In the genomic region with DNA sequence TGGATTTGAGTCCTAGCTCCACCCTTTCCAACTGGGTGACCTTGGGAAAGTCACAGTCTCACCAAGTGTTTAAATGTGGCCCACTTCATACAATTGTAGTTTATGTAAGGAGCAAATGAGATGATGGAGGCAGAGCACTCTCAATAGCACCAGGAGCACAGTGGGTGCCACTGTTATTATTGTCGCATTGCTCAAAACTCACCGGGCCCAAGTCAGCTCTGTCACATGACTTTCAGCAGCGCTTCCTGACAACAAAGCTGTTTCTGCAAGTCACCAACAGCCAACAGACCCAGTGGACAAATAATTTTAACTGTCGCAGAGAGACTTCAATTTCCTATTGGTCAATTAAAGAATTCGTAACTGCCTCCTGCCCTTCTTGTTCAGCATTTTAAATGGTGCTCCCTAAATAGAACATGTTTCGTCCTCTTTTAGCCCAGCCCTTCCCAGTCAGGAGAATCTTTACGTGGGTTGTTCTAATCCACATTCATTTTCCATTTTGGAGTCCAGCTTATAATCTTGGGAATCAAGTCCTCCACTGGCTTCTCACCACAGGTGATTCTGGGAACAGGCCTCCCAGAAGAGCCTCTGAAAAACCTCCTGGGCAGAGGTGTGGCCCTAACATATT, we compare ENCODE assay signal across 1 cellular context.
TF ChIP-seq lines count a peak whose summit lies in the region.

No MANE protein-coding gene starts in this region.

TF ChIP-seq in K562, 482 proteins besides CTCF, POLR2A, EP300 and RAD21 (continued from another document and continues in another):
- TF ChIP-seq, protein P1, sequence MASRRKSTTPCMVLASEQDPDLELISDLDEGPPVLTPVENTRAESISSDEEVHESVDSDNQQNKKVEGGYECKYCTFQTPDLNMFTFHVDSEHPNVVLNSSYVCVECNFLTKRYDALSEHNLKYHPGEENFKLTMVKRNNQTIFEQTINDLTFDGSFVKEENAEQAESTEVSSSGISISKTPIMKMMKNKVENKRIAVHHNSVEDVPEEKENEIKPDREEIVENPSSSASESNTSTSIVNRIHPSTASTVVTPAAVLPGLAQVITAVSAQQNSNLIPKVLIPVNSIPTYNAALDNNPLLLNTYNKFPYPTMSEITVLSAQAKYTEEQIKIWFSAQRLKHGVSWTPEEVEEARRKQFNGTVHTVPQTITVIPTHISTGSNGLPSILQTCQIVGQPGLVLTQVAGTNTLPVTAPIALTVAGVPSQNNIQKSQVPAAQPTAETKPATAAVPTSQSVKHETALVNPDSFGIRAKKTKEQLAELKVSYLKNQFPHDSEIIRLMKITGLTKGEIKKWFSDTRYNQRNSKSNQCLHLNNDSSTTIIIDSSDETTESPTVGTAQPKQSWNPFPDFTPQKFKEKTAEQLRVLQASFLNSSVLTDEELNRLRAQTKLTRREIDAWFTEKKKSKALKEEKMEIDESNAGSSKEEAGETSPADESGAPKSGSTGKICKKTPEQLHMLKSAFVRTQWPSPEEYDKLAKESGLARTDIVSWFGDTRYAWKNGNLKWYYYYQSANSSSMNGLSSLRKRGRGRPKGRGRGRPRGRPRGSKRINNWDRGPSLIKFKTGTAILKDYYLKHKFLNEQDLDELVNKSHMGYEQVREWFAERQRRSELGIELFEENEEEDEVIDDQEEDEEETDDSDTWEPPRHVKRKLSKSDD (conservative IDR thresholded peaks at IDR 0.05; ENCODE audit: low read length), result no peak
- TF ChIP-seq MED1 (CRISPR knock-in tag; IDR thresholded peaks at IDR 0.05; ENCODE audit: borderline replicate concordance) (no peak), ZNF146 (CRISPR knock-in tag; IDR thresholded peaks at IDR 0.05; ENCODE audit: unreplicated experiment) (no peak), DIDO1 (tag; IDR thresholded peaks at IDR 0.05; ENCODE audit: low read depth) (no peak), TCF7 (IDR thresholded peaks at IDR 0.05; ENCODE audit: borderline replicate concordance) (no peak), LARP7 (IDR thresholded peaks at IDR 0.05) (no peak), ZNF699 (CRISPR knock-in tag; IDR thresholded peaks at IDR 0.05; ENCODE audit: insufficient replicate concordance) (no peak), ZNF316 (IDR thresholded peaks at IDR 0.05) (peak; percentile 66), PCBP1 (IDR thresholded peaks at IDR 0.05; ENCODE audit: low read depth, low read length, poor library complexity, severe bottlenecking) (no peak), POU5F1 (IDR thresholded peaks at IDR 0.05; ENCODE audit: borderline replicate concordance, low read depth, low read length, partially characterized antibody) (no peak), STAT5A (IDR thresholded peaks at IDR 0.05; ENCODE audit: borderline replicate concordance, low read length) (no peak), NR3C1 (CRISPR knock-in tag; IDR thresholded peaks at IDR 0.05) (no peak), ZSCAN32 (CRISPR knock-in tag; IDR thresholded peaks at IDR 0.05) (no peak), PHB (CRISPR knock-in tag; IDR thresholded peaks at IDR 0.05) (no peak), CREBBP (IDR thresholded peaks at IDR 0.05; ENCODE audit: low read depth, low read length) (no peak), BCOR (IDR thresholded peaks at IDR 0.05) (no peak), MYBL2 (IDR thresholded peaks at IDR 0.05; ENCODE audit: low read depth) (peak; percentile 76), MYBL2 (CRISPR knock-in tag; IDR thresholded peaks at IDR 0.05; ENCODE audit: borderline replicate concordance) (no peak), LCOR (CRISPR knock-in tag; IDR thresholded peaks at IDR 0.05) (no peak), ZNF431 (CRISPR knock-in tag; IDR thresholded peaks at IDR 0.05) (no peak), ELF2 (CRISPR knock-in tag; IDR thresholded peaks at IDR 0.05) (peak; percentile 35; the same call in 1 of the 2 replicates), U2AF2 (optimal IDR thresholded peaks at IDR 0.05; ENCODE audit: low read depth, low read length) (no peak), ZNF696 (CRISPR knock-in tag; conservative IDR thresholded peaks at IDR 0.05) (no peak), NCOA4 (IDR thresholded peaks at IDR 0.05; ENCODE audit: partially characterized antibody) (no peak), SRSF3 (IDR thresholded peaks at IDR 0.05; ENCODE audit: insufficient read depth, low read length) (no peak), RUNX1 (IDR thresholded peaks at IDR 0.05; ENCODE audit: low read depth) (no peak)
- TF ChIP-seq, protein P2, sequence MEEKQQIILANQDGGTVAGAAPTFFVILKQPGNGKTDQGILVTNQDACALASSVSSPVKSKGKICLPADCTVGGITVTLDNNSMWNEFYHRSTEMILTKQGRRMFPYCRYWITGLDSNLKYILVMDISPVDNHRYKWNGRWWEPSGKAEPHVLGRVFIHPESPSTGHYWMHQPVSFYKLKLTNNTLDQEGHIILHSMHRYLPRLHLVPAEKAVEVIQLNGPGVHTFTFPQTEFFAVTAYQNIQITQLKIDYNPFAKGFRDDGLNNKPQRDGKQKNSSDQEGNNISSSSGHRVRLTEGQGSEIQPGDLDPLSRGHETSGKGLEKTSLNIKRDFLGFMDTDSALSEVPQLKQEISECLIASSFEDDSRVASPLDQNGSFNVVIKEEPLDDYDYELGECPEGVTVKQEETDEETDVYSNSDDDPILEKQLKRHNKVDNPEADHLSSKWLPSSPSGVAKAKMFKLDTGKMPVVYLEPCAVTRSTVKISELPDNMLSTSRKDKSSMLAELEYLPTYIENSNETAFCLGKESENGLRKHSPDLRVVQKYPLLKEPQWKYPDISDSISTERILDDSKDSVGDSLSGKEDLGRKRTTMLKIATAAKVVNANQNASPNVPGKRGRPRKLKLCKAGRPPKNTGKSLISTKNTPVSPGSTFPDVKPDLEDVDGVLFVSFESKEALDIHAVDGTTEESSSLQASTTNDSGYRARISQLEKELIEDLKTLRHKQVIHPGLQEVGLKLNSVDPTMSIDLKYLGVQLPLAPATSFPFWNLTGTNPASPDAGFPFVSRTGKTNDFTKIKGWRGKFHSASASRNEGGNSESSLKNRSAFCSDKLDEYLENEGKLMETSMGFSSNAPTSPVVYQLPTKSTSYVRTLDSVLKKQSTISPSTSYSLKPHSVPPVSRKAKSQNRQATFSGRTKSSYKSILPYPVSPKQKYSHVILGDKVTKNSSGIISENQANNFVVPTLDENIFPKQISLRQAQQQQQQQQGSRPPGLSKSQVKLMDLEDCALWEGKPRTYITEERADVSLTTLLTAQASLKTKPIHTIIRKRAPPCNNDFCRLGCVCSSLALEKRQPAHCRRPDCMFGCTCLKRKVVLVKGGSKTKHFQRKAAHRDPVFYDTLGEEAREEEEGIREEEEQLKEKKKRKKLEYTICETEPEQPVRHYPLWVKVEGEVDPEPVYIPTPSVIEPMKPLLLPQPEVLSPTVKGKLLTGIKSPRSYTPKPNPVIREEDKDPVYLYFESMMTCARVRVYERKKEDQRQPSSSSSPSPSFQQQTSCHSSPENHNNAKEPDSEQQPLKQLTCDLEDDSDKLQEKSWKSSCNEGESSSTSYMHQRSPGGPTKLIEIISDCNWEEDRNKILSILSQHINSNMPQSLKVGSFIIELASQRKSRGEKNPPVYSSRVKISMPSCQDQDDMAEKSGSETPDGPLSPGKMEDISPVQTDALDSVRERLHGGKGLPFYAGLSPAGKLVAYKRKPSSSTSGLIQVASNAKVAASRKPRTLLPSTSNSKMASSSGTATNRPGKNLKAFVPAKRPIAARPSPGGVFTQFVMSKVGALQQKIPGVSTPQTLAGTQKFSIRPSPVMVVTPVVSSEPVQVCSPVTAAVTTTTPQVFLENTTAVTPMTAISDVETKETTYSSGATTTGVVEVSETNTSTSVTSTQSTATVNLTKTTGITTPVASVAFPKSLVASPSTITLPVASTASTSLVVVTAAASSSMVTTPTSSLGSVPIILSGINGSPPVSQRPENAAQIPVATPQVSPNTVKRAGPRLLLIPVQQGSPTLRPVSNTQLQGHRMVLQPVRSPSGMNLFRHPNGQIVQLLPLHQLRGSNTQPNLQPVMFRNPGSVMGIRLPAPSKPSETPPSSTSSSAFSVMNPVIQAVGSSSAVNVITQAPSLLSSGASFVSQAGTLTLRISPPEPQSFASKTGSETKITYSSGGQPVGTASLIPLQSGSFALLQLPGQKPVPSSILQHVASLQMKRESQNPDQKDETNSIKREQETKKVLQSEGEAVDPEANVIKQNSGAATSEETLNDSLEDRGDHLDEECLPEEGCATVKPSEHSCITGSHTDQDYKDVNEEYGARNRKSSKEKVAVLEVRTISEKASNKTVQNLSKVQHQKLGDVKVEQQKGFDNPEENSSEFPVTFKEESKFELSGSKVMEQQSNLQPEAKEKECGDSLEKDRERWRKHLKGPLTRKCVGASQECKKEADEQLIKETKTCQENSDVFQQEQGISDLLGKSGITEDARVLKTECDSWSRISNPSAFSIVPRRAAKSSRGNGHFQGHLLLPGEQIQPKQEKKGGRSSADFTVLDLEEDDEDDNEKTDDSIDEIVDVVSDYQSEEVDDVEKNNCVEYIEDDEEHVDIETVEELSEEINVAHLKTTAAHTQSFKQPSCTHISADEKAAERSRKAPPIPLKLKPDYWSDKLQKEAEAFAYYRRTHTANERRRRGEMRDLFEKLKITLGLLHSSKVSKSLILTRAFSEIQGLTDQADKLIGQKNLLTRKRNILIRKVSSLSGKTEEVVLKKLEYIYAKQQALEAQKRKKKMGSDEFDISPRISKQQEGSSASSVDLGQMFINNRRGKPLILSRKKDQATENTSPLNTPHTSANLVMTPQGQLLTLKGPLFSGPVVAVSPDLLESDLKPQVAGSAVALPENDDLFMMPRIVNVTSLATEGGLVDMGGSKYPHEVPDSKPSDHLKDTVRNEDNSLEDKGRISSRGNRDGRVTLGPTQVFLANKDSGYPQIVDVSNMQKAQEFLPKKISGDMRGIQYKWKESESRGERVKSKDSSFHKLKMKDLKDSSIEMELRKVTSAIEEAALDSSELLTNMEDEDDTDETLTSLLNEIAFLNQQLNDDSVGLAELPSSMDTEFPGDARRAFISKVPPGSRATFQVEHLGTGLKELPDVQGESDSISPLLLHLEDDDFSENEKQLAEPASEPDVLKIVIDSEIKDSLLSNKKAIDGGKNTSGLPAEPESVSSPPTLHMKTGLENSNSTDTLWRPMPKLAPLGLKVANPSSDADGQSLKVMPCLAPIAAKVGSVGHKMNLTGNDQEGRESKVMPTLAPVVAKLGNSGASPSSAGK (IDR thresholded peaks at IDR 0.05), result 0 out of 2 replicates have a peak, but pooled peaks have one; percentile 46
- TF ChIP-seq, protein P3, sequence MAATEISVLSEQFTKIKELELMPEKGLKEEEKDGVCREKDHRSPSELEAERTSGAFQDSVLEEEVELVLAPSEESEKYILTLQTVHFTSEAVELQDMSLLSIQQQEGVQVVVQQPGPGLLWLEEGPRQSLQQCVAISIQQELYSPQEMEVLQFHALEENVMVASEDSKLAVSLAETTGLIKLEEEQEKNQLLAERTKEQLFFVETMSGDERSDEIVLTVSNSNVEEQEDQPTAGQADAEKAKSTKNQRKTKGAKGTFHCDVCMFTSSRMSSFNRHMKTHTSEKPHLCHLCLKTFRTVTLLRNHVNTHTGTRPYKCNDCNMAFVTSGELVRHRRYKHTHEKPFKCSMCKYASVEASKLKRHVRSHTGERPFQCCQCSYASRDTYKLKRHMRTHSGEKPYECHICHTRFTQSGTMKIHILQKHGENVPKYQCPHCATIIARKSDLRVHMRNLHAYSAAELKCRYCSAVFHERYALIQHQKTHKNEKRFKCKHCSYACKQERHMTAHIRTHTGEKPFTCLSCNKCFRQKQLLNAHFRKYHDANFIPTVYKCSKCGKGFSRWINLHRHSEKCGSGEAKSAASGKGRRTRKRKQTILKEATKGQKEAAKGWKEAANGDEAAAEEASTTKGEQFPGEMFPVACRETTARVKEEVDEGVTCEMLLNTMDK (IDR thresholded peaks at IDR 0.05; ENCODE audit: borderline replicate concordance, insufficient read depth, low read depth, low read length, poor library complexity, severe bottlenecking), result no peak
- TF ChIP-seq, protein P4, sequence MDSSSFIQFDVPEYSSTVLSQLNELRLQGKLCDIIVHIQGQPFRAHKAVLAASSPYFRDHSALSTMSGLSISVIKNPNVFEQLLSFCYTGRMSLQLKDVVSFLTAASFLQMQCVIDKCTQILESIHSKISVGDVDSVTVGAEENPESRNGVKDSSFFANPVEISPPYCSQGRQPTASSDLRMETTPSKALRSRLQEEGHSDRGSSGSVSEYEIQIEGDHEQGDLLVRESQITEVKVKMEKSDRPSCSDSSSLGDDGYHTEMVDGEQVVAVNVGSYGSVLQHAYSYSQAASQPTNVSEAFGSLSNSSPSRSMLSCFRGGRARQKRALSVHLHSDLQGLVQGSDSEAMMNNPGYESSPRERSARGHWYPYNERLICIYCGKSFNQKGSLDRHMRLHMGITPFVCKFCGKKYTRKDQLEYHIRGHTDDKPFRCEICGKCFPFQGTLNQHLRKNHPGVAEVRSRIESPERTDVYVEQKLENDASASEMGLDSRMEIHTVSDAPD (CRISPR knock-in tag; IDR thresholded peaks at IDR 0.05), result no peak
- TF ChIP-seq, protein P5, sequence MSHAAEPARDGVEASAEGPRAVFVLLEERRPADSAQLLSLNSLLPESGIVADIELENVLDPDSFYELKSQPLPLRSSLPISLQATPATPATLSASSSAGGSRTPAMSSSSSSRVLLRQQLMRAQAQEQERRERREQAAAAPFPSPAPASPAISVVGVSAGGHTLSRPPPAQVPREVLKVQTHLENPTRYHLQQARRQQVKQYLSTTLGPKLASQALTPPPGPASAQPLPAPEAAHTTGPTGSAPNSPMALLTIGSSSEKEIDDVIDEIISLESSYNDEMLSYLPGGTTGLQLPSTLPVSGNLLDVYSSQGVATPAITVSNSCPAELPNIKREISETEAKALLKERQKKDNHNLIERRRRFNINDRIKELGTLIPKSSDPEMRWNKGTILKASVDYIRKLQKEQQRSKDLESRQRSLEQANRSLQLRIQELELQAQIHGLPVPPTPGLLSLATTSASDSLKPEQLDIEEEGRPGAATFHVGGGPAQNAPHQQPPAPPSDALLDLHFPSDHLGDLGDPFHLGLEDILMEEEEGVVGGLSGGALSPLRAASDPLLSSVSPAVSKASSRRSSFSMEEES (CRISPR knock-in tag; IDR thresholded peaks at IDR 0.05), result peak; percentile 93
- TF ChIP-seq, protein P6, sequence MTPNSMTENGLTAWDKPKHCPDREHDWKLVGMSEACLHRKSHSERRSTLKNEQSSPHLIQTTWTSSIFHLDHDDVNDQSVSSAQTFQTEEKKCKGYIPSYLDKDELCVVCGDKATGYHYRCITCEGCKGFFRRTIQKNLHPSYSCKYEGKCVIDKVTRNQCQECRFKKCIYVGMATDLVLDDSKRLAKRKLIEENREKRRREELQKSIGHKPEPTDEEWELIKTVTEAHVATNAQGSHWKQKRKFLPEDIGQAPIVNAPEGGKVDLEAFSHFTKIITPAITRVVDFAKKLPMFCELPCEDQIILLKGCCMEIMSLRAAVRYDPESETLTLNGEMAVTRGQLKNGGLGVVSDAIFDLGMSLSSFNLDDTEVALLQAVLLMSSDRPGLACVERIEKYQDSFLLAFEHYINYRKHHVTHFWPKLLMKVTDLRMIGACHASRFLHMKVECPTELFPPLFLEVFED (CRISPR knock-in tag; conservative IDR thresholded peaks at IDR 0.05), result no peak
- TF ChIP-seq, protein P7, sequence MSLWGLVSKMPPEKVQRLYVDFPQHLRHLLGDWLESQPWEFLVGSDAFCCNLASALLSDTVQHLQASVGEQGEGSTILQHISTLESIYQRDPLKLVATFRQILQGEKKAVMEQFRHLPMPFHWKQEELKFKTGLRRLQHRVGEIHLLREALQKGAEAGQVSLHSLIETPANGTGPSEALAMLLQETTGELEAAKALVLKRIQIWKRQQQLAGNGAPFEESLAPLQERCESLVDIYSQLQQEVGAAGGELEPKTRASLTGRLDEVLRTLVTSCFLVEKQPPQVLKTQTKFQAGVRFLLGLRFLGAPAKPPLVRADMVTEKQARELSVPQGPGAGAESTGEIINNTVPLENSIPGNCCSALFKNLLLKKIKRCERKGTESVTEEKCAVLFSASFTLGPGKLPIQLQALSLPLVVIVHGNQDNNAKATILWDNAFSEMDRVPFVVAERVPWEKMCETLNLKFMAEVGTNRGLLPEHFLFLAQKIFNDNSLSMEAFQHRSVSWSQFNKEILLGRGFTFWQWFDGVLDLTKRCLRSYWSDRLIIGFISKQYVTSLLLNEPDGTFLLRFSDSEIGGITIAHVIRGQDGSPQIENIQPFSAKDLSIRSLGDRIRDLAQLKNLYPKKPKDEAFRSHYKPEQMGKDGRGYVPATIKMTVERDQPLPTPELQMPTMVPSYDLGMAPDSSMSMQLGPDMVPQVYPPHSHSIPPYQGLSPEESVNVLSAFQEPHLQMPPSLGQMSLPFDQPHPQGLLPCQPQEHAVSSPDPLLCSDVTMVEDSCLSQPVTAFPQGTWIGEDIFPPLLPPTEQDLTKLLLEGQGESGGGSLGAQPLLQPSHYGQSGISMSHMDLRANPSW (CRISPR knock-in tag; IDR thresholded peaks at IDR 0.05), result no peak
